1 cellular context compared by ENCODE assay signal in the genomic region with DNA sequence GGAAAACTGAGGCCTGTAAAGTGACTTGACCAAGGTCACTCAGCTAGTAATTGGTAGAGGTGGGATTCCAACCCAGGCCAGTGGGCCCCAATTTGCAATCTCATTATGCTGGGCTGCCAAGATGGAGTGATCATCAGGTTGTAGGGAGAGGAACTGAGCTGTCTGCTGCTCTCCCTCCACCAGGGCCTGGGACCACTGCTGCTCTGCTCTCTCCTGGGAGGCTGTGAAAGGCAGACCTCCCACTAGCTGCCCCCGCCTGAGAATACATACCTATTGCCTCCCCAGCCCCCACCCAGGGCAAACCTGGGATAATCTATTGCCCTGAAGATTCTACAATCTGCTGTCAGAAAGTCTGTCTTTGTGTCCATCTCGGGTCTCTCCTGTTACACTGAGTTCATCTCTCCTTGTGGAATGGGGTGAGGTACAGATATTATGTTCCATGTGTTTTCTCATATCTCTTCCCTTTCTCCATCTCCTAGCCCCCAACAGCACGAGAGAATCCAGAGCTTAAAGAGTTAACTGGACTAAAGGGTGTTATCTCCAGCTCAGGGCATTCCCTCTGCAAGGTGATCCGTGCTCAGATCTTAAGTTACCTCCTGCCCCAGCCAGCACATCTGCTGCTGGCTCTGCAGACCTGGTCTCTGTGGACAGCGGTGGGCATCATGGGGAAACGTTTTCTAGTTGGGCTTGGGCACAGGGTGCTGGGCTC.
TF ChIP-seq lines count a peak whose summit lies in the region.

No MANE protein-coding gene starts in this region.

TF ChIP-seq in WTC11, 78 proteins besides CTCF, POLR2A, EP300 and RAD21 (continued from another document):
- TF ChIP-seq, protein P1, sequence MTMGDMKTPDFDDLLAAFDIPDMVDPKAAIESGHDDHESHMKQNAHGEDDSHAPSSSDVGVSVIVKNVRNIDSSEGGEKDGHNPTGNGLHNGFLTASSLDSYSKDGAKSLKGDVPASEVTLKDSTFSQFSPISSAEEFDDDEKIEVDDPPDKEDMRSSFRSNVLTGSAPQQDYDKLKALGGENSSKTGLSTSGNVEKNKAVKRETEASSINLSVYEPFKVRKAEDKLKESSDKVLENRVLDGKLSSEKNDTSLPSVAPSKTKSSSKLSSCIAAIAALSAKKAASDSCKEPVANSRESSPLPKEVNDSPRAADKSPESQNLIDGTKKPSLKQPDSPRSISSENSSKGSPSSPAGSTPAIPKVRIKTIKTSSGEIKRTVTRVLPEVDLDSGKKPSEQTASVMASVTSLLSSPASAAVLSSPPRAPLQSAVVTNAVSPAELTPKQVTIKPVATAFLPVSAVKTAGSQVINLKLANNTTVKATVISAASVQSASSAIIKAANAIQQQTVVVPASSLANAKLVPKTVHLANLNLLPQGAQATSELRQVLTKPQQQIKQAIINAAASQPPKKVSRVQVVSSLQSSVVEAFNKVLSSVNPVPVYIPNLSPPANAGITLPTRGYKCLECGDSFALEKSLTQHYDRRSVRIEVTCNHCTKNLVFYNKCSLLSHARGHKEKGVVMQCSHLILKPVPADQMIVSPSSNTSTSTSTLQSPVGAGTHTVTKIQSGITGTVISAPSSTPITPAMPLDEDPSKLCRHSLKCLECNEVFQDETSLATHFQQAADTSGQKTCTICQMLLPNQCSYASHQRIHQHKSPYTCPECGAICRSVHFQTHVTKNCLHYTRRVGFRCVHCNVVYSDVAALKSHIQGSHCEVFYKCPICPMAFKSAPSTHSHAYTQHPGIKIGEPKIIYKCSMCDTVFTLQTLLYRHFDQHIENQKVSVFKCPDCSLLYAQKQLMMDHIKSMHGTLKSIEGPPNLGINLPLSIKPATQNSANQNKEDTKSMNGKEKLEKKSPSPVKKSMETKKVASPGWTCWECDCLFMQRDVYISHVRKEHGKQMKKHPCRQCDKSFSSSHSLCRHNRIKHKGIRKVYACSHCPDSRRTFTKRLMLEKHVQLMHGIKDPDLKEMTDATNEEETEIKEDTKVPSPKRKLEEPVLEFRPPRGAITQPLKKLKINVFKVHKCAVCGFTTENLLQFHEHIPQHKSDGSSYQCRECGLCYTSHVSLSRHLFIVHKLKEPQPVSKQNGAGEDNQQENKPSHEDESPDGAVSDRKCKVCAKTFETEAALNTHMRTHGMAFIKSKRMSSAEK (CRISPR knock-in tag; IDR thresholded peaks at IDR 0.05; ENCODE audit: borderline replicate concordance), result no peak
- TF ChIP-seq TEAD4 (CRISPR knock-in tag; IDR thresholded peaks at IDR 0.05), result no peak
- no peak for TF ChIP-seq TCF7 (CRISPR knock-in tag; IDR thresholded peaks at IDR 0.05; ENCODE audit: low read depth)
- TF ChIP-seq ELF4 (CRISPR knock-in tag; IDR thresholded peaks at IDR 0.05; ENCODE audit: low read depth), result no peak
- TF ChIP-seq, protein P2, sequence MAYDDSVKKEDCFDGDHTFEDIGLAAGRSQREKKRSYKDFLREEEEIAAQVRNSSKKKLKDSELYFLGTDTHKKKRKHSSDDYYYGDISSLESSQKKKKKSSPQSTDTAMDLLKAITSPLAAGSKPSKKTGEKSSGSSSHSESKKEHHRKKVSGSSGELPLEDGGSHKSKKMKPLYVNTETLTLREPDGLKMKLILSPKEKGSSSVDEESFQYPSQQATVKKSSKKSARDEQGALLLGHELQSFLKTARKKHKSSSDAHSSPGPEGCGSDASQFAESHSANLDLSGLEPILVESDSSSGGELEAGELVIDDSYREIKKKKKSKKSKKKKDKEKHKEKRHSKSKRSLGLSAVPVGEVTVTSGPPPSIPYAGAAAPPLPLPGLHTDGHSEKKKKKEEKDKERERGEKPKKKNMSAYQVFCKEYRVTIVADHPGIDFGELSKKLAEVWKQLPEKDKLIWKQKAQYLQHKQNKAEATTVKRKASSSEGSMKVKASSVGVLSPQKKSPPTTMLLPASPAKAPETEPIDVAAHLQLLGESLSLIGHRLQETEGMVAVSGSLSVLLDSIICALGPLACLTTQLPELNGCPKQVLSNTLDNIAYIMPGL (CRISPR knock-in tag; IDR thresholded peaks at IDR 0.05), result no peak
- TF ChIP-seq ESRRA (CRISPR knock-in tag; IDR thresholded peaks at IDR 0.05; ENCODE audit: borderline replicate concordance), result no peak
- TF ChIP-seq NFATC4 (CRISPR knock-in tag; IDR thresholded peaks at IDR 0.05), result no peak
- TF ChIP-seq SP1 (CRISPR knock-in tag; conservative IDR thresholded peaks at IDR 0.05), result no peak
- TF ChIP-seq, protein P3, sequence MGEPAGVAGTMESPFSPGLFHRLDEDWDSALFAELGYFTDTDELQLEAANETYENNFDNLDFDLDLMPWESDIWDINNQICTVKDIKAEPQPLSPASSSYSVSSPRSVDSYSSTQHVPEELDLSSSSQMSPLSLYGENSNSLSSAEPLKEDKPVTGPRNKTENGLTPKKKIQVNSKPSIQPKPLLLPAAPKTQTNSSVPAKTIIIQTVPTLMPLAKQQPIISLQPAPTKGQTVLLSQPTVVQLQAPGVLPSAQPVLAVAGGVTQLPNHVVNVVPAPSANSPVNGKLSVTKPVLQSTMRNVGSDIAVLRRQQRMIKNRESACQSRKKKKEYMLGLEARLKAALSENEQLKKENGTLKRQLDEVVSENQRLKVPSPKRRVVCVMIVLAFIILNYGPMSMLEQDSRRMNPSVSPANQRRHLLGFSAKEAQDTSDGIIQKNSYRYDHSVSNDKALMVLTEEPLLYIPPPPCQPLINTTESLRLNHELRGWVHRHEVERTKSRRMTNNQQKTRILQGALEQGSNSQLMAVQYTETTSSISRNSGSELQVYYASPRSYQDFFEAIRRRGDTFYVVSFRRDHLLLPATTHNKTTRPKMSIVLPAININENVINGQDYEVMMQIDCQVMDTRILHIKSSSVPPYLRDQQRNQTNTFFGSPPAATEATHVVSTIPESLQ (CRISPR knock-in tag; IDR thresholded peaks at IDR 0.05), result no peak
- TF ChIP-seq NFYB (CRISPR knock-in tag; conservative IDR thresholded peaks at IDR 0.05; ENCODE audit: low read depth), result no peak
